Comparison of ENCODE assay signal across 13 cellular contexts in genomic region chr14:93493054-93493453, GRCh38.
"Had no signal": no experiment of that assay in that cellular context is flagged by ENCODE, and none has a peak within 500 bp of the region (broad histone marks: within the 10 kb centered on the region; RNA-seq: fewer than 3 reads in every experiment).

No MANE protein-coding gene starts in this region.

- H3K9me3 Mint-ChIP-seq: activated T-helper 1 cell treated with anti-CD3 and anti-CD28 coated beads, Interleukin-12 subunit alpha, Interleukin-12 subunit beta, Interleukin-2, Interleukin-4 antibody, amounts not matched to agents 30 ng/mL and 10 ng/mL and 1 ng/mL, durations not matched to agents 14 hours and 24 hours and 36 hours had no signal

- H3K36me3 Mint-ChIP-seq: mesothelial cell of epicardium had no signal

- H3K4me3 Mint-ChIP-seq: activated T-helper 1 cell treated with anti-CD3 and anti-CD28 coated beads, Interleukin-12 subunit alpha, Interleukin-12 subunit beta, Interleukin-2, Interleukin-4 antibody, amounts not matched to agents 30 ng/mL and 10 ng/mL and 1 ng/mL, durations not matched to agents 14 hours and 24 hours and 36 hours; mesothelial cell of epicardium had no signal

- H3K27ac ChIP-seq: ascending aorta, esophagus muscularis mucosa, neutrophil, thyroid gland, uterus, WERI-Rb-1 had no signal

- H3K27ac Mint-ChIP-seq: activated T-helper 1 cell treated with anti-CD3 and anti-CD28 coated beads, Interleukin-12 subunit alpha, Interleukin-12 subunit beta, Interleukin-2, Interleukin-4 antibody, amounts not matched to agents 30 ng/mL and 10 ng/mL and 1 ng/mL, durations not matched to agents 14 hours and 24 hours and 36 hours; mesothelial cell of epicardium had no signal

- H3K9me3 ChIP-seq: ascending aorta, neutrophil, thyroid gland, uterus had no signal

- H3K4me1 ChIP-seq: ascending aorta, esophagus muscularis mucosa, thyroid gland, uterus had no signal

- H3K4me3 ChIP-seq: ascending aorta, esophagus muscularis mucosa, smooth muscle cell, thyroid gland, uterus had no signal

- H3K36me3 ChIP-seq: ascending aorta, esophagus muscularis mucosa, neutrophil, thyroid gland, uterus, WERI-Rb-1 had no signal

- DNase-seq: activated CD4-positive, alpha-beta T cell treated with anti-CD3 and anti-CD28 coated beads for 4 hours; activated naive CD4-positive, alpha-beta T cell; retina; T-helper 9 cell; thyroid gland; uterus; WERI-Rb-1 had no signal

- H3K27me3 ChIP-seq: ascending aorta, esophagus muscularis mucosa, neutrophil, thyroid gland, uterus had no signal
